In the genomic region with DNA sequence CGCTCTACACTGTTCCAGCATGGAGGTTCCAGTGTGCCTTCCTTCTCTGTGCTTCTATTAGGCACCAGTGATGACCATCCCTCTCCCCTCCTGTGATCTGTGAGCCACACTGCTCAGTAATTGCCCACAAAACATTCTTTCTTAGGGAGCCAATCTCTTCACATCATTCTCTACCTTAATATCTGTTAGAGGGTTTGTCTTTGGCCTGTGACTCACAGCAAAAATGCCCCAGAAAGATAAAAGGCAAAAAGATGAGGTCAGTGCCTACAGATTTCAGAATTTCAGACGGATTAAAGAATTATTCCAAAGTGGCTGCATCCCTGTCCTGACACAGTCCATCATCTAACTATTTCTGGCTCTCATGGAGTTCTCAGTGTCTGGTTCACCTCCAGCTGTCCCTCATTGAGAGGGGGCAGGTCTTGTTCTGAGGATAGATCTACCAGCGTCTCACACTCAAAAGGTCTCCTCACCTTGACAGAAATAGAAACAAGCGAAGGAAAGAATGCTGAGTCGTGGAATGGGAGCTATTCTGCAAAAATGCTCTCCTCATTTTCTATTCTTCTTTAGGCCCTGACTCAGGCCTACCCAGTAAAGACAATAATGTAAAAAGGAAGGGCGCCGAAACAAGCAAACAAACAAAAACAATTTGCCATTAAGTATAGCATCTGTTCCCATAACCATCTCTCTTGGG, we compare ENCODE assay signal across 18 cellular contexts.
"Had no signal": no experiment of that assay in that cellular context is flagged by ENCODE, and none has a peak within 500 bp of the region (broad histone marks: within the 10 kb centered on the region; RNA-seq: fewer than 3 reads in every experiment).

No MANE protein-coding gene starts in this region.

- H3K4me1 ChIP-seq: psoas muscle, stomach had no signal

- H3K9me3 ChIP-seq: mucosa of descending colon, psoas muscle, stomach, thoracic aorta had no signal

- H3K36me3 ChIP-seq: brain microvascular endothelial cell, thoracic aorta had no signal

- H3K27ac ChIP-seq: brain microvascular endothelial cell, psoas muscle, stomach, thoracic aorta had no signal

- H3K27me3 ChIP-seq: brain microvascular endothelial cell, dorsolateral prefrontal cortex, stomach had no signal

- H3K27me3 Mint-ChIP-seq: activated B cell treated with CpG ODN at 0.5 μM for 24 hours; activated CD4-positive, alpha-beta T cell treated with anti-CD3 and anti-CD28 coated beads, Interleukin-2, amount 10 ng/mL, durations not matched to agents 7 days and 5 days; activated naive CD4-positive, alpha-beta T cell treated with anti-CD3 and anti-CD28 coated beads, Interleukin-2, amount 50 U/mL, for 24 hours had no signal

- H3K4me1 Mint-ChIP-seq: activated B cell treated with CpG ODN at 0.5 μM for 24 hours had no signal

- H3K27ac Mint-ChIP-seq: activated B cell treated with CpG ODN at 0.5 μM for 24 hours; activated CD4-positive, alpha-beta T cell treated with anti-CD3 and anti-CD28 coated beads, Interleukin-2, amount 10 ng/mL, durations not matched to agents 7 days and 5 days had no signal

- H3K4me3 ChIP-seq: dorsolateral prefrontal cortex, mucosa of descending colon, psoas muscle, stomach, thoracic aorta had no signal

- H3K4me3 Mint-ChIP-seq: activated B cell treated with CpG ODN at 0.5 μM for 24 hours; activated CD4-positive, alpha-beta T cell treated with anti-CD3 and anti-CD28 coated beads, Interleukin-2, amount 10 ng/mL, durations not matched to agents 7 days and 5 days; activated naive CD4-positive, alpha-beta T cell treated with anti-CD3 and anti-CD28 coated beads, Interleukin-2, amount 50 U/mL, for 24 hours; nephron; T-helper 1 cell treated with Interleukin-12 subunit alpha and Interleukin-12 subunit beta and Interleukin-4 antibody, amounts not matched to agents 30 μg/mL and 1 μg/mL, for 36 hours had no signal

- DNase-seq: activated B cell treated with CpG ODN at 0.5 μM for 24 hours; activated CD4-positive, alpha-beta T cell treated with anti-CD3 and anti-CD28 coated beads, Interleukin-2, amount 10 ng/mL, durations not matched to agents 7 days and 5 days; activated T-cell treated with anti-CD3 and anti-CD28 coated beads, Interleukin-2, amount 50 U/mL, for 1 hour; amniotic stem cell; brain microvascular endothelial cell; dorsolateral prefrontal cortex; glutamatergic neuron; mucosa of descending colon; psoas muscle; stimulated activated CD4-positive, alpha-beta T cell treated with anti-CD3 and anti-CD28 coated beads, Interleukin-12 subunit alpha, Interleukin-12 subunit beta, amount 100 ng/mL, for 4 hours; stomach had no signal

- FAIRE-seq: endometrium had no signal

- ATAC-seq: esophagus mucosa, mucosa of descending colon, psoas muscle, sciatic nerve had no signal

- H3K9me3 Mint-ChIP-seq: activated B cell treated with CpG ODN at 0.5 μM for 24 hours; nephron; T-helper 1 cell treated with Interleukin-12 subunit alpha and Interleukin-12 subunit beta and Interleukin-4 antibody, amounts not matched to agents 30 μg/mL and 1 μg/mL, for 36 hours had no signal
